ENCODE assay signal across 1 cellular context in the genomic region with DNA sequence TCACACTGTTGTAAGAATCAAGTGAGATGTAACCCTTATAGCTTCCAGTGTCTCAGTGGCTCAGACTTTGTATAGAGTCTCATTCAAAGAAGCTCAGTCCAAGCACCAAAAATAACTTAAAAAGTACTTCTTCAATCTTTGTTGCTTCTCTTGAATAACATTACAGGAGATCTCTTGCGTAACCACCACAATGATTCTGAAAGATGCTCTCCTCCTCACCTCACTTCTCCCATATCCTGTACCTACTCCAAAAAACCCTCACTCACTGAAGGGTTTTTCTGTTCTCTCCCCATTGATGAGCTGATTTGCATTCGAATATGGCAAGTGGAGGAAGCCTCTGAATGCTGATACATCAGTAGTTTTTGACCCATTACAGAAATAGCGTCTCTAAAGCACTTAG.
TF ChIP-seq lines count a peak whose summit lies in the region.

No MANE protein-coding gene starts in this region.

TF ChIP-seq in A549, 52 proteins besides CTCF, POLR2A, EP300 and RAD21 (continued from another document):
- TF ChIP-seq, protein P1, sequence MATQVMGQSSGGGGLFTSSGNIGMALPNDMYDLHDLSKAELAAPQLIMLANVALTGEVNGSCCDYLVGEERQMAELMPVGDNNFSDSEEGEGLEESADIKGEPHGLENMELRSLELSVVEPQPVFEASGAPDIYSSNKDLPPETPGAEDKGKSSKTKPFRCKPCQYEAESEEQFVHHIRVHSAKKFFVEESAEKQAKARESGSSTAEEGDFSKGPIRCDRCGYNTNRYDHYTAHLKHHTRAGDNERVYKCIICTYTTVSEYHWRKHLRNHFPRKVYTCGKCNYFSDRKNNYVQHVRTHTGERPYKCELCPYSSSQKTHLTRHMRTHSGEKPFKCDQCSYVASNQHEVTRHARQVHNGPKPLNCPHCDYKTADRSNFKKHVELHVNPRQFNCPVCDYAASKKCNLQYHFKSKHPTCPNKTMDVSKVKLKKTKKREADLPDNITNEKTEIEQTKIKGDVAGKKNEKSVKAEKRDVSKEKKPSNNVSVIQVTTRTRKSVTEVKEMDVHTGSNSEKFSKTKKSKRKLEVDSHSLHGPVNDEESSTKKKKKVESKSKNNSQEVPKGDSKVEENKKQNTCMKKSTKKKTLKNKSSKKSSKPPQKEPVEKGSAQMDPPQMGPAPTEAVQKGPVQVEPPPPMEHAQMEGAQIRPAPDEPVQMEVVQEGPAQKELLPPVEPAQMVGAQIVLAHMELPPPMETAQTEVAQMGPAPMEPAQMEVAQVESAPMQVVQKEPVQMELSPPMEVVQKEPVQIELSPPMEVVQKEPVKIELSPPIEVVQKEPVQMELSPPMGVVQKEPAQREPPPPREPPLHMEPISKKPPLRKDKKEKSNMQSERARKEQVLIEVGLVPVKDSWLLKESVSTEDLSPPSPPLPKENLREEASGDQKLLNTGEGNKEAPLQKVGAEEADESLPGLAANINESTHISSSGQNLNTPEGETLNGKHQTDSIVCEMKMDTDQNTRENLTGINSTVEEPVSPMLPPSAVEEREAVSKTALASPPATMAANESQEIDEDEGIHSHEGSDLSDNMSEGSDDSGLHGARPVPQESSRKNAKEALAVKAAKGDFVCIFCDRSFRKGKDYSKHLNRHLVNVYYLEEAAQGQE (IDR thresholded peaks at IDR 0.05), result no peak
- TF ChIP-seq PHF8 (IDR thresholded peaks at IDR 0.05; ENCODE audit: borderline replicate concordance, low read depth), result no peak
